Comparison of ENCODE assay signal across 10 cellular contexts in the genomic region with DNA sequence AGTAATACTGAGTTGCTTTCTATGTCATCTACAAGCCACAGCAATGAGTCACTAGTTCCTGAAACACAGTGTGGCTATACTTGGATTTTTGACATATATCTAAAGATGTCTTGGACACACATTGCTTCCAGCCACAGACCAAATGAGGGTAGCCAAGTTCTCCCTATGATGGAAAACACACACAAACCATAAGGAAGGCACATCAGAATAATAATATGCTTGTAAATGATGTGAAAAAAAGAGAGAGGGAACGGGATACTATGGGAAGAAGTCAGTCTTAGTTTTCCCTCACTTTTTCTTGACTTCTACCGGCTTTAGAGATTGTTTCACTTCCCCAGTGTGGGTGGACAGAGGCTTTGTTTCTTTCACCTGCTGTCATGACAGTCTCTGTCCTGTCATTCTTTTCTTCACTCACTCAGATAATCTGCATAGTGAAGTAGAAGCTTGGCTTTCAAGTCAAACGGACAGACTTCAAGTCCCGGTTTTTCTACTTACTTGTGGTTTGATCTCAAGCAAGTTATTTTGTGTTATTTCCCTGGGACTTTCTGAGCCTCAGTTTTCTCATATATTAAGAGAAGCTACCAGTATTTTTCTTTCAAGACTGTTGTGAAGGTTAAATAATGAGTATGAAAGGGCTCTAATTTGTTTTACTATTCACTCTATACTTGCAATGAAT. TPM values are rescaled to one million over a fixed set of nuclear protein-coding genes. Genes with fewer than 3 reads are reported as not detected.
DNase-seq lines count a peak whose midpoint lies in the region; ATAC-seq, FAIRE-seq and TF ChIP-seq lines count a peak whose summit lies in the region.
"Had no signal": no experiment of that assay in that cellular context is flagged by ENCODE, and none has a peak within 500 bp of the region (broad histone marks: within the 10 kb centered on the region; RNA-seq: fewer than 3 reads in every experiment).

No MANE protein-coding gene starts in this region.

- no peak for TF ChIP-seq CTCF in bronchial epithelial cell (IDR thresholded peaks at IDR 0.05; ENCODE audit: insufficient read depth, low read length, severe bottlenecking)
- TF ChIP-seq CTCF in nephron progenitor cell (IDR thresholded peaks at IDR 0.05): no peak

- ATAC-seq in GM18520 (IDR thresholded peaks at IDR 0.05; ENCODE audit: unreplicated experiment): peak; percentile 98
- ATAC-seq in GM21515 (IDR thresholded peaks at IDR 0.05; ENCODE audit: unreplicated experiment): peak; percentile 99
- ATAC-seq in HG03457 (IDR thresholded peaks at IDR 0.05; ENCODE audit: unreplicated experiment): peak; percentile 96

- H3K4me3 ChIP-seq in bronchial epithelial cell (ENCODE audit: low read depth, low read length): no peak overlapping the region

- no peaks in the 10 kb centered on the region for H3K36me3 Mint-ChIP-seq in nephron progenitor cell (ENCODE audit: low read depth)

- no peak overlapping the region for H3K4me3 Mint-ChIP-seq in nephron progenitor cell

- H3K27ac Mint-ChIP-seq in nephron progenitor cell: no peak overlapping the region

- no peak for FAIRE-seq in bronchial epithelial cell (lab: Jason Lieb, UNC)

- H3K27ac ChIP-seq in caudate nucleus (ENCODE audit: low read depth, low read length): no peak overlapping the region

- H3K9me3 Mint-ChIP-seq in nephron progenitor cell: peaks cover 29% of the 10 kb centered on the region

- H3K27me3 Mint-ChIP-seq in nephron progenitor cell (ENCODE audit: low read depth, poor library complexity): no peaks in the 10 kb centered on the region

- no peaks in the 10 kb centered on the region for H3K36me3 ChIP-seq in bronchial epithelial cell (ENCODE audit: control insufficient read depth, insufficient read depth, low read length)

- H3K27me3 ChIP-seq in bronchial epithelial cell (ENCODE audit: control insufficient read depth, insufficient read depth, low read length): no peaks in the 10 kb centered on the region

- H3K4me1 Mint-ChIP-seq in nephron progenitor cell: no peaks in the 10 kb centered on the region

- peak; percentile 0 for DNase-seq in bronchial epithelial cell (ENCODE audit: low read depth)
- no peak for DNase-seq in caudate nucleus (lab: John Stamatoyannopoulos, UW)
- DNase-seq in NCI-H2171 (lab: John Stamatoyannopoulos, UW): no peak
- DNase-seq in NCI-H526 treated with DMSO at 0.1 percent for 48 hours (lab: John Stamatoyannopoulos, UW): no peak
- DNase-seq in nephron progenitor cell: no peak
- DNase-seq: mesendoderm had no signal

RNA-seq across cellular contexts. Expression of gene P2RY10, which starts 34.7 kb away (rescaled TPM):
- total RNA-seq in bronchial epithelial cell: not detected in 2 replicates
- total RNA-seq: dermis microvascular lymphatic vessel endothelial cell had no signal
